In the genomic region with DNA sequence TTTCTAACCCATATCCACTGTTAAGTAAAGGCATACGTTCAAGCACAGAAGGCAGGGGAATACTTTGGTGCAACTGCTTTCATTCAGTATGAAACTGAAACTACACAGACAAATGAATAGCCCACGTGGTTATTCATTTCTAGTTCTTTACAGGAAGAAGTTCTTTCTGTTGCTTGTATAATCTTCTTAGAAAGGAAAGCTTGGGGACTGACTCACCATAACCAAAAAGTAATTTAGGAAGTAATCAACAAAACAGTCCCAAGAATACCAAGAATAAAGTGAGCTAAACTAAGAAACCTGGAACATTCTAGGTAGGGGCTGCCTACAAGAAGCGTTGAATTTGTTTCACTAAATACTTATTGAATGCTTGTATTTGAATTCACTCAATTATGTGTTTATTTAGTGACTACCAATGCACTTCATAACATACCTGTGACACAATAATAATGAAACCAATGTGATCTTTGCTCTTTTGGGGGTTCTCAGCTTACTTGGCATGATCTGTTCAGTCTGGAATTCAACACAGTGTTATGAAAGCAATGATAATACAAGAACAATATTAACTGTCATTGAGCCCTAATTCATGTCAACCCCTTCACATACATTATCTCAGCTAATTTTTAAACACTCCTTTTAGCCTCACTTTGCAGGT, we compare ENCODE assay signal across 8 cellular contexts. TPM values are rescaled to one million over a fixed set of nuclear protein-coding genes. Genes with fewer than 3 reads are reported as not detected.
DNase-seq lines count a peak whose midpoint lies in the region; ATAC-seq, FAIRE-seq and TF ChIP-seq lines count a peak whose summit lies in the region.

No MANE protein-coding gene starts in this region.

- no peak overlapping the region for H2AFZ ChIP-seq in OCI-LY7 (ENCODE audit: low read length)

- H3K9me3 ChIP-seq in A549 (no peaks in the 10 kb centered on the region), OCI-LY7 (ENCODE audit: low read length) (no peaks in the 10 kb centered on the region), skeletal muscle tissue (ENCODE audit: control insufficient read depth in 3 of 3, low read length in 3 of 3) (no peaks in the 10 kb centered on the region)

- peak; percentile 2 to 23 for DNase-seq in A549 (ENCODE audit: low read depth in 1 of 2, low spot score in 1 of 2)
- DNase-seq in OCI-LY7 (ENCODE audit: low spot score): peak; percentile 5
- DNase-seq in epithelial cell of proximal tubule (ENCODE audit: low read depth): peak; percentile 56
- no peak for DNase-seq in NCI-H187 treated with DMSO at 0.1 percent for 48 hours (lab: John Stamatoyannopoulos, UW)
- no peak for DNase-seq in NCI-H1694 treated with DMSO at 0.1 percent for 48 hours (lab: John Stamatoyannopoulos, UW)

- H4K20me1 ChIP-seq in OCI-LY7 (ENCODE audit: insufficient read depth, low read length): no peaks in the 10 kb centered on the region

- POLR2A ChIA-PET in A549 (lab: Yijun Ruan, JAX): interaction anchor here (1.6 kb wide), 1 partner anchor 35 kb away, joined by 6 read pairs; a partner anchor contains a TSS
- POLR2A ChIA-PET in OCI-LY7 (lab: Charles Lee): no interaction called here

- H3K36me3 ChIP-seq in OCI-LY7 (ENCODE audit: insufficient read depth, low read length) (no peaks in the 10 kb centered on the region), skeletal muscle tissue (ENCODE audit: control insufficient read depth in 3 of 3, insufficient read depth in 3 of 3, low read length in 3 of 3) (no peaks in the 10 kb centered on the region)

- CTCF ChIA-PET in A549 (lab: Yijun Ruan, JAX) (interaction anchor here (1.2 to 2.7 kb wide), 2 partner anchors 21 to 32 kb away, joined by 4 to 12 read pairs; no protein-coding TSS in a partner anchor), OCI-LY7 (lab: Charles Lee; ENCODE audit: unreplicated experiment) (no interaction called here)

- no peak overlapping the region for H3K9ac ChIP-seq in skeletal muscle tissue (ENCODE audit: low read depth in 1 of 3, low read length in 3 of 3)

- H3K9me2 ChIP-seq in OCI-LY7 (ENCODE audit: insufficient read depth, low read length): no peaks in the 10 kb centered on the region

- H3K79me2 ChIP-seq in OCI-LY7 (ENCODE audit: insufficient read depth, low read depth, low read length): no peaks in the 10 kb centered on the region

- no peak for TF ChIP-seq RAD21 in A549 (conservative IDR thresholded peaks at IDR 0.05 in 1 of 2, IDR thresholded peaks at IDR 0.05 in 1 of 2)

- WGBS in A549 (ENCODE audit: missing lambda C conversion rate): 11% methylated on average over 3 of the region's 3 CpGs

- TF ChIP-seq CTCF in A549 (IDR thresholded peaks at IDR 0.05): no peak
- no peak for TF ChIP-seq CTCF in OCI-LY7 (conservative IDR thresholded peaks at IDR 0.05; ENCODE audit: low read length)
- no peak for TF ChIP-seq CTCF in epithelial cell of proximal tubule (conservative IDR thresholded peaks at IDR 0.05; ENCODE audit: low read depth, low read length)

- intact Hi-C loops in OCI-LY7 (cut with micrococcal nuclease; ENCODE audit: unreplicated experiment): no loop called here

- no TSS peak for BruUV-seq in OCI-LY7 (replicated peaks; lab: Mats Ljungman, UMichigan)

- no peak for FAIRE-seq in A549 (lab: Jason Lieb, UNC)

- no peak for TF ChIP-seq POLR2A in A549 (IDR thresholded peaks at IDR 0.05; ENCODE audit: low read length)

- H3K27ac ChIP-seq in A549 (peak overlapping the region; percentile 9 to 69; a peak in 4 of 6 replicates), OCI-LY7 (ENCODE audit: low read depth, low read length, poor library complexity, severe bottlenecking) (no peak overlapping the region), skeletal muscle tissue (ENCODE audit: low read depth, low read length) (no peak overlapping the region)

- H3K4me1 ChIP-seq in A549 (peaks cover 44% of the 10 kb centered on the region), OCI-LY7 (ENCODE audit: insufficient read depth, low read length, poor library complexity, severe bottlenecking) (no peaks in the 10 kb centered on the region), skeletal muscle tissue (ENCODE audit: control insufficient read depth in 3 of 3, insufficient read depth in 3 of 3, low read length in 3 of 3) (peaks cover 0 to 6% (median 4%) of the 10 kb centered on the region in 3 donors)

- ATAC-seq in A549 (peak; percentile 68 to 79), GM18861 (IDR thresholded peaks at IDR 0.05; ENCODE audit: unreplicated experiment) (peak; percentile 99), HG02973 (IDR thresholded peaks at IDR 0.05; ENCODE audit: unreplicated experiment) (peak; percentile 99)

- H3K4me3 ChIP-seq in A549: 0 out of 3 replicates have a peak overlapping the region, but pooled peaks have one; percentile 16
- H3K4me3 ChIP-seq in OCI-LY7 (ENCODE audit: low read depth, low read length, poor library complexity, severe bottlenecking): no peak overlapping the region
- peak overlapping the region; percentile 36 for H3K4me3 ChIP-seq in epithelial cell of proximal tubule (ENCODE audit: low read depth, low read length)
- peak overlapping the region in 2 of 3 donors; percentile 16 to 32 for H3K4me3 ChIP-seq in skeletal muscle tissue (ENCODE audit: low read length in 3 of 3)

- TF ChIP-seq EP300 in A549 (IDR thresholded peaks at IDR 0.05): no peak

- no peaks in the 10 kb centered on the region for H3K27me3 ChIP-seq in skeletal muscle tissue (ENCODE audit: control insufficient read depth in 3 of 3, insufficient read depth in 3 of 3, low read length in 3 of 3)

- H3K4me2 ChIP-seq in A549: peak overlapping the region; percentile 76
- no peak overlapping the region for H3K4me2 ChIP-seq in OCI-LY7 (ENCODE audit: low read length)

TF ChIP-seq in A549, 52 proteins besides CTCF, POLR2A, EP300 and RAD21:
- no peak for TF ChIP-seq NPAS2 (CRISPR knock-in tag; IDR thresholded peaks at IDR 0.05; ENCODE audit: borderline replicate concordance)
- no peak for TF ChIP-seq FOSL2 (IDR thresholded peaks at IDR 0.05)
- TF ChIP-seq FOSL2 (CRISPR knock-in tag; IDR thresholded peaks at IDR 0.05): peak; percentile 50
- TF ChIP-seq, protein P1, sequence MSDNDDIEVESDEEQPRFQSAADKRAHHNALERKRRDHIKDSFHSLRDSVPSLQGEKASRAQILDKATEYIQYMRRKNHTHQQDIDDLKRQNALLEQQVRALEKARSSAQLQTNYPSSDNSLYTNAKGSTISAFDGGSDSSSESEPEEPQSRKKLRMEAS (IDR thresholded peaks at IDR 0.05): no peak
- no peak for TF ChIP-seq KDM1A (IDR thresholded peaks at IDR 0.05; ENCODE audit: low read depth)
- no peak for TF ChIP-seq NR3C1 (IDR thresholded peaks at IDR 0.05)
- no peak for TF ChIP-seq MAFK (IDR thresholded peaks at IDR 0.05; ENCODE audit: partially characterized antibody)
- TF ChIP-seq CEBPB (IDR thresholded peaks at IDR 0.05): 0 out of 4 replicates have a peak, but pooled peaks of 1 of the 2 experiments have one; percentile 4

RNA-seq across cellular contexts. Expression of a gene that starts 25.1 kb away (rescaled TPM):
- 10.9 and 11.8 TPM in 2 replicates for polyA plus RNA-seq in A549 (2011; rRNA removed)
- 1.6 and 1.9 TPM in 2 replicates for polyA plus RNA-seq in A549 (2012; cell fraction: cytosol; rRNA removed)
- 2.1 and 4.3 TPM in 2 replicates for polyA plus RNA-seq in A549 (2012; cell fraction: nucleus; rRNA removed)
- 2.7 to 3.0 TPM (median 2.9 TPM) in 3 replicates for polyA plus RNA-seq in A549 (2017; fragmentation: RNase III; extraction: RNeasy Plus Mini Kit Qiagen cat#74134 plus additional on column Dnase treatment)
- polyA minus RNA-seq in A549 (2011; rRNA and poly(A)+ RNA removed): 2.7 and 3.3 TPM in 2 replicates
- total RNA-seq in OCI-LY7 (2014; rRNA removed; shearing (Covaris generic)): 0.44 TPM in 1 of 2 replicates, not detected in the other
- 0.46 and 0.74 TPM in 2 replicates for total RNA-seq in OCI-LY7 (2022)
- 2.0 and 3.1 TPM in 2 replicates for total RNA-seq in epithelial cell of proximal tubule
- total RNA-seq in skeletal muscle tissue: 15.7 TPM

Comparison
In these comparisons a context has a peak if more than half of its experiments do, and no peak if none do; other contexts are left out.
1. DNase-seq: peak in A549 (2 of 2), OCI-LY7 (single experiment) and epithelial cell of proximal tubule (single experiment); none in NCI-H187 treated with DMSO at 0.1 percent for 48 hours (single experiment) and NCI-H1694 treated with DMSO at 0.1 percent for 48 hours (single experiment).
2. H3K27ac ChIP-seq: peak in A549 (2 of 2); none in OCI-LY7 (single experiment) and skeletal muscle tissue (single experiment).
3. Peak in every context shown above with its lines, with median percentiles within 50 percentile points of each other: ATAC-seq.